1 cellular context compared by ENCODE assay signal in the genomic region with DNA sequence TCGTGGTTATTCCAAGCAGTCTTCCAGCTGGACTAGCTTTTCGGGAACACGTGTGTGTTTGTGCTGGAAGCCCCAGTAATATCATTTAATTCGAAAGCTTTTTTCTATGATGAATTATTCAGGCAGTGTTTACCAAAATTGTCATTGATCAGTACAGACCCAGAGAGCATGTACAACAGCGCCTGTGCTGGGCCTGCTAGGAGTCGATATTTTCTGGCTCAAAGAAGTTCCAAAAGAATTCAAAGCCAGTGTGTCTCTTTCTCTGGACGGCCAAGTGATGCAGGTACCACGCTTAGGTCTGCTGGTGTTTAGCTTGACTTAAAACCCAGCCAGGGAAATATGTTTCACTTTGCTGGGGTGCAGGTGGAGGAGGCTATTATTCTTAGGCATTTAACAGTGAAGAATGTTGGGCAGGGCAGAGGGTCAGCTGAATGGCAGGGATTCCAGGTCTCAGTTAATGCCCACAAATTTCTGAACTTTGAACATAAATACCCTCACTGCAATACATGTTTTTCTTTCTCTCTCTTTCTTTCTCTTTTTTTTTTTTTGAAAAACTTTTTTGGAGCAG.
TF ChIP-seq lines count a peak whose summit lies in the region.

No MANE protein-coding gene starts in this region.

TF ChIP-seq in HepG2, 621 proteins besides CTCF, POLR2A, EP300 and RAD21:
- TF ChIP-seq ZNF605 (CRISPR knock-in tag; IDR thresholded peaks at IDR 0.05) (no peak), GATAD2A (CRISPR knock-in tag; IDR thresholded peaks at IDR 0.05) (peak; percentile 27; the same call in 1 of the 2 replicates)
- TF ChIP-seq, protein P1, sequence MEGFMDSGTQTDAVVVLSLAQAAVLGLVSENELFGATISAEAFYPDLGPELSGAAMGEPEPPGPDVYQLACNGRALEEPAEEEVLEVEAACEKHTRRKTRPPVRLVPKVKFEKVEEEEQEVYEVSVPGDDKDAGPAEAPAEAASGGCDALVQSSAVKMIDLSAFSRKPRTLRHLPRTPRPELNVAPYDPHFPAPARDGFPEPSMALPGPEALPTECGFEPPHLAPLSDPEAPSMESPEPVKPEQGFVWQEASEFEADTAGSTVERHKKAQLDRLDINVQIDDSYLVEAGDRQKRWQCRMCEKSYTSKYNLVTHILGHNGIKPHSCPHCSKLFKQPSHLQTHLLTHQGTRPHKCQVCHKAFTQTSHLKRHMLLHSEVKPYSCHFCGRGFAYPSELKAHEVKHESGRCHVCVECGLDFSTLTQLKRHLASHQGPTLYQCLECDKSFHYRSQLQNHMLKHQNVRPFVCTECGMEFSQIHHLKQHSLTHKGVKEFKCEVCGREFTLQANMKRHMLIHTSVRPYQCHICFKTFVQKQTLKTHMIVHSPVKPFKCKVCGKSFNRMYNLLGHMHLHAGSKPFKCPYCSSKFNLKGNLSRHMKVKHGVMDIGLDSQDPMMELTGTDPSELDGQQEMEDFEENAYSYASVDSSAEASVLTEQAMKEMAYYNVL (CRISPR knock-in tag; IDR thresholded peaks at IDR 0.05; ENCODE audit: borderline replicate concordance) = peak; percentile 54; the same call in 1 of the 2 replicates
